Comparison of ENCODE assay signal across 8 cellular contexts in the genomic region with DNA sequence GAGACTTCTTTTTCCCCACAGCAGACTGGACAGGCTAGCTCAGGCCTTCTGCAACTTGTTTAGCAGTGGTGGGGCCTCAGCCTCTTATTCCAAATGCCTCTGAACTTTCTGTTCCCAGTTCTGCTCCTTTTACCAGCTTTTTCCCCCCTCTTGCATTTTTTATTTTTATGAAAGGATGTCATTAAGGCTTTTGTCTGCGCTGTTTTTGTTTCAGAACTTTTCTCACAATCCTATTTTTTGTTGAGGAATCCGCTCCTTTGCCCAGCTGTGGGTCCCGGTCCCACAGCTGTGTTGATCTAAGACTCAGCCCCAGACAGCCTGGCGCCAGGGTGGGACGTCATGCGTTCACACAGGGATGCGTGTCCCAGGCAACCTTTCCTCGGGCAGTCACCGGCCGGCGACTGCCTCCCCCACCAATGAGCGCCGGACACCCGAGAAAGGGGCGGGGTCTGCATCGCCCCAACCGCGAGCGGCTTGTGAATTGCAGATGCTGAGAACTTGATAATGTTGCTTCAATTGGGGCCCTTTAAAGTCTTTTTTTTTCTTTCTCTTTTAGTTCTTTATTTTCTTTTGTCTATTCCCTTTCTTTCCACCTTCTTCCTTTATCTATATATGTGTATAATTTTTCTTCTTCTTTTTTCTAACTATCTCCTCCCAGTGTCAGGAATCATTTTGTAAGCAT. TPM values are rescaled to one million over a fixed set of nuclear protein-coding genes. Genes with fewer than 3 reads are reported as not detected.
DNase-seq lines count a peak whose midpoint lies in the region; ATAC-seq and TF ChIP-seq lines count a peak whose summit lies in the region.

No MANE protein-coding gene starts in this region.

- H3K4me1 ChIP-seq in mucosa of descending colon (ENCODE audit: low read depth) (peaks cover 43% of the 10 kb centered on the region), tibial artery (peaks cover 0 to 65% (median 50%) of the 10 kb centered on the region in 4 donors)

- no peaks in the 10 kb centered on the region for H3K36me3 ChIP-seq in mucosa of descending colon (ENCODE audit: low read depth)
- peaks cover 13 to 18% (median 14%) of the 10 kb centered on the region in 3 donors for H3K36me3 ChIP-seq in tibial artery

- intact Hi-C loops in mucosa of descending colon (cut with DNase I, micrococcal nuclease), result no loop called here
- intact Hi-C loops in tibial artery (cut with DNase I; ENCODE audit: low total_unique reads), result no loop called here

- peak overlapping the region; percentile 94 to 97 for H3K27ac ChIP-seq in tibial artery

- H3K4me3 ChIP-seq in mucosa of descending colon (no peak overlapping the region), tibial artery (peak overlapping the region; percentile 85 to 96)

- peak; percentile 45 for DNase-seq in stimulated activated CD4-positive, alpha-beta T cell treated with anti-CD3 and anti-CD28 coated beads, Interleukin-15, amount 100 ng/mL, for 24 hours
- no peak for DNase-seq in stimulated activated CD4-positive, alpha-beta T cell treated with anti-CD3 and anti-CD28 coated beads, Interleukin-12 subunit alpha, Interleukin-12 subunit beta, amount 100 ng/mL, for 4 hours
- DNase-seq in NCI-H1930 (lab: John Stamatoyannopoulos, UW), result peak; percentile 94
- peak; percentile 85 for DNase-seq in UCSD-AML1 (lab: John Stamatoyannopoulos, UW; ENCODE audit: unreplicated experiment)
- peak; percentile 94 to 96 (median 94) for DNase-seq in mucosa of descending colon
- peak; percentile 99 for DNase-seq in tibial artery

- ATAC-seq in esophagus mucosa (peak; percentile 51), mucosa of descending colon (peak; percentile 57), HG03135 (IDR thresholded peaks at IDR 0.05; ENCODE audit: unreplicated experiment) (no peak)

- H3K27me3 ChIP-seq in tibial artery, result no peaks in the 10 kb centered on the region

- no peaks in the 10 kb centered on the region for H3K9me3 ChIP-seq in mucosa of descending colon
- H3K9me3 ChIP-seq in tibial artery, result no peaks in the 10 kb centered on the region

- TF ChIP-seq CTCF in mucosa of descending colon (IDR thresholded peaks at IDR 0.05) (no peak), tibial artery (IDR thresholded peaks at IDR 0.05) (peak in 1 of 2 experiments; percentile 7)

RNA-seq across cellular contexts. Expression of a gene that starts 3.0 kb away (rescaled TPM):
- total RNA-seq in esophagus mucosa (25.7 TPM), mucosa of descending colon (100 to 1,000 TPM in 2 of 3 donors, 10 to 100 TPM in 1; 83.0 to 316 (median 121) TPM)

RNA-seq across cellular contexts. Expression of a gene that starts 31.2 kb away (rescaled TPM):
- 13.9 TPM for total RNA-seq in esophagus mucosa
- 10 to 100 TPM in 2 of 3 donors, 1 to 10 TPM in 1; 8.6 to 18.0 (median 14.5) TPM for total RNA-seq in mucosa of descending colon
